8 cellular contexts compared by ENCODE assay signal in genomic region chr1:226407497-226408284, GRCh38.
DNase-seq lines count a peak whose midpoint lies in the region; ATAC-seq lines count a peak whose summit lies in the region.

Gene PARP1, minus strand, starts transcription at chr1:226408093. Its CDS starts 164 bp downstream, at chr1:226407929.

- DNase-seq in COLO829 (ENCODE audit: low spot score) = peak; percentile 94
- DNase-seq in HS-27A (ENCODE audit: low read depth) = peak; percentile 43
- peak; percentile 32 for DNase-seq in NK-92 (lab: John Stamatoyannopoulos, UW; ENCODE audit: unreplicated experiment)
- DNase-seq in activated CD8-positive, alpha-beta memory T cell treated with anti-CD3 and anti-CD28 coated beads for 1 hour (ENCODE audit: extremely low read depth in 1 of 2, low read depth in 1 of 2) = peak; percentile 62 to 77
- DNase-seq in effector CD4-positive, alpha-beta T cell = peak; percentile 79
- DNase-seq in medulla oblongata (ENCODE audit: extremely low spot score) = peak; percentile 88
- peak; percentile 67 for DNase-seq in stimulated activated CD8-positive, alpha-beta memory T cell treated with anti-CD3 and anti-CD28 coated beads, Interleukin-12 subunit alpha, Interleukin-12 subunit beta, amount 100 ng/mL, for 1 hour (ENCODE audit: low read depth)

- peak; percentile 71 for ATAC-seq in GM19467 (IDR thresholded peaks at IDR 0.05; ENCODE audit: unreplicated experiment)

Comparison
In these comparisons a context has a peak if more than half of its experiments do, and no peak if none do; other contexts are left out.
1. Peak in every context shown above with its lines: DNase-seq and ATAC-seq.
2. DNase-seq: peak in every context shown above with its lines; median percentile 94 in COLO829; 88 in medulla oblongata; 79 in effector CD4-positive, alpha-beta T cell; 70 in activated CD8-positive, alpha-beta memory T cell treated with anti-CD3 and anti-CD28 coated beads for 1 hour; 67 in stimulated activated CD8-positive, alpha-beta memory T cell treated with anti-CD3 and anti-CD28 coated beads, Interleukin-12 subunit alpha, Interleukin-12 subunit beta, amount 100 ng/mL, for 1 hour; 43 in HS-27A; 32 in NK-92.